In the genomic region with DNA sequence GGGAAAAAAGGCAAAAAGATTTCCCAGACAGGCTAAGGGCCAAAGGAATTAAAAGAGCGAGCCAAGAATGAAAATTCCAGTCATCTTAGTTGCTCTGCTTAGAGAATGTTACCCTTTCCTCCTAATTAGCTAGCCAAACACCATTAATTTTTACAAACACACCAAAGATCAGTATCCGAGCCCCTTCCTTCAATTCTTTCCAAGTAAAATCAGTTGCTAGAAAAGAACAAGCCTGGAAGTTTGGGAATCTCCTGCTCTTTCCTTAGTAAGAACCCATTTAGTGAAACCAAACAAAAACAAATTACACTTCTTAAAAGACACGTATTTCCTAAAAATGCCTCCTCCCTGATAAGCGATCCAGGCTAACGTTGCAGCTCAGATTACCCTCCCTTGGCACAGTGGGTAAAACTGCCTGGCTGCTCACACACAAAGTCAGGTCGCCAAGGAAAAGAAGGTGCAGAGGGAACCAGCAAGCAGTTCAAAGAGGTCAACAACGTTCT, we compare ENCODE assay signal across 1 cellular context.
TF ChIP-seq lines count a peak whose summit lies in the region.

No MANE protein-coding gene starts in this region.

TF ChIP-seq in IMR-90, 13 proteins besides CTCF, POLR2A, EP300 and RAD21 (continued from another document):
- TF ChIP-seq, protein P1, sequence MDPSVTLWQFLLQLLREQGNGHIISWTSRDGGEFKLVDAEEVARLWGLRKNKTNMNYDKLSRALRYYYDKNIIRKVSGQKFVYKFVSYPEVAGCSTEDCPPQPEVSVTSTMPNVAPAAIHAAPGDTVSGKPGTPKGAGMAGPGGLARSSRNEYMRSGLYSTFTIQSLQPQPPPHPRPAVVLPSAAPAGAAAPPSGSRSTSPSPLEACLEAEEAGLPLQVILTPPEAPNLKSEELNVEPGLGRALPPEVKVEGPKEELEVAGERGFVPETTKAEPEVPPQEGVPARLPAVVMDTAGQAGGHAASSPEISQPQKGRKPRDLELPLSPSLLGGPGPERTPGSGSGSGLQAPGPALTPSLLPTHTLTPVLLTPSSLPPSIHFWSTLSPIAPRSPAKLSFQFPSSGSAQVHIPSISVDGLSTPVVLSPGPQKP (IDR thresholded peaks at IDR 0.05; ENCODE audit: borderline replicate concordance, low read depth, low read length): no peak
- TF ChIP-seq SMC3 (IDR thresholded peaks at IDR 0.05; ENCODE audit: low read depth, low read length): no peak
